In the genomic region with DNA sequence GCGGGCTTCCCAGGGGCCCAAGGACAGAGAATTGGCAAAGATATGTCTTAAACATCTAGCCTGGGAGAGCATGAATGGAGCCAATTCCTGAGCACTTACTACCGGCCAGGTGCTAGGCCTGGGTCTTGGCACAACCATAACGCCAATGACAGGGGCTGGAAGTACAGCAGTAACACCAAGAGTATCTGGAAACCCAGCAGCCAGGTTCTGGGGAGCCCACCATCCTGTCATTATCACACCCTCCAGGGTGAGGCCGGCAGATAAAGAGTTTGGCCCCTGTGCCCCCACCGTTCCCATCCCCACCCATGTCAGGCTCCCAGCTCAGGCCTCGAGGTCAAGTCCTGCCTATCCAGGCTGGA, we compare ENCODE assay signal across 11 cellular contexts. TPM values are rescaled to one million over a fixed set of nuclear protein-coding genes. Genes with fewer than 3 reads are reported as not detected.
DNase-seq lines count a peak whose midpoint lies in the region; ATAC-seq and TF ChIP-seq lines count a peak whose summit lies in the region.
"Had no signal": no experiment of that assay in that cellular context is flagged by ENCODE, and none has a peak within 500 bp of the region (broad histone marks: within the 10 kb centered on the region; RNA-seq: fewer than 3 reads in every experiment).

No MANE protein-coding gene starts in this region.

- peak overlapping the region; percentile 98 for H3K27ac Mint-ChIP-seq in T-helper 1 cell treated with Interleukin-12 subunit alpha and Interleukin-12 subunit beta and Interleukin-4 antibody, amounts not matched to agents 30 μg/mL and 1 μg/mL, for 36 hours

- H3K27me3 ChIP-seq in esophagus squamous epithelium = peaks cover 0 to 18% (median 0%) of the 10 kb centered on the region in 4 donors

- H3K36me3 ChIP-seq in esophagus squamous epithelium = peaks cover 2 to 15% (median 3%) of the 10 kb centered on the region in 3 donors

- H3K27ac ChIP-seq in esophagus squamous epithelium = peak overlapping the region; percentile 80 to 88 (median 86)
- peak overlapping the region; percentile 100 for H3K27ac ChIP-seq in substantia nigra (ENCODE audit: low read depth, low read length, poor library complexity, severe bottlenecking)

- peak overlapping the region; percentile 90 for H3K4me3 Mint-ChIP-seq in activated T-cell treated with anti-CD3 and anti-CD28 coated beads, Interleukin-2, amount 50 U/mL, for 4 hours
- peak overlapping the region; percentile 98 for H3K4me3 Mint-ChIP-seq in T-helper 1 cell treated with Interleukin-12 subunit alpha and Interleukin-12 subunit beta and Interleukin-4 antibody, amounts not matched to agents 30 μg/mL and 1 μg/mL, for 36 hours

- H3K9me3 ChIP-seq in esophagus squamous epithelium = no peaks in the 10 kb centered on the region

- intact Hi-C loops in esophagus squamous epithelium (cut with DNase I) = no loop called here

- peaks cover 64 to 96% (median 73%) of the 10 kb centered on the region in 3 donors for H3K4me1 ChIP-seq in esophagus squamous epithelium

- peaks cover 74% of the 10 kb centered on the region for H3K4me1 Mint-ChIP-seq in activated T-cell treated with anti-CD3 and anti-CD28 coated beads, Interleukin-2, amount 50 U/mL, for 4 hours (ENCODE audit: low read depth)
- H3K4me1 Mint-ChIP-seq in T-helper 1 cell treated with Interleukin-12 subunit alpha and Interleukin-12 subunit beta and Interleukin-4 antibody, amounts not matched to agents 30 μg/mL and 1 μg/mL, for 36 hours (ENCODE audit: low read depth) = peaks cover 43% of the 10 kb centered on the region

- no peaks in the 10 kb centered on the region for H3K9me3 Mint-ChIP-seq in activated T-cell treated with anti-CD3 and anti-CD28 coated beads, Interleukin-2, amount 50 U/mL, for 4 hours
- H3K9me3 Mint-ChIP-seq in T-helper 1 cell treated with Interleukin-12 subunit alpha and Interleukin-12 subunit beta and Interleukin-4 antibody, amounts not matched to agents 30 μg/mL and 1 μg/mL, for 36 hours = no peaks in the 10 kb centered on the region

- TF ChIP-seq CTCF in esophagus squamous epithelium (IDR thresholded peaks at IDR 0.05) = no peak

- H3K36me3 Mint-ChIP-seq in activated T-cell treated with anti-CD3 and anti-CD28 coated beads, Interleukin-2, amount 50 U/mL, for 4 hours (ENCODE audit: insufficient read depth) = peaks cover 10% of the 10 kb centered on the region
- peaks cover 44% of the 10 kb centered on the region for H3K36me3 Mint-ChIP-seq in T-helper 1 cell treated with Interleukin-12 subunit alpha and Interleukin-12 subunit beta and Interleukin-4 antibody, amounts not matched to agents 30 μg/mL and 1 μg/mL, for 36 hours (ENCODE audit: low read depth)

- TF ChIP-seq POLR2A in esophagus squamous epithelium (IDR thresholded peaks at IDR 0.05) = no peak

- ATAC-seq in activated T-cell treated with anti-CD3 and anti-CD28 coated beads, Interleukin-2, amount 50 U/mL, for 4 hours = no peak
- no peak for ATAC-seq in GM19455 (IDR thresholded peaks at IDR 0.05; ENCODE audit: unreplicated experiment)
- no peak for ATAC-seq in HG02981 (IDR thresholded peaks at IDR 0.05; ENCODE audit: unreplicated experiment)

- WGBS in esophagus squamous epithelium, 2 donors = 24 to 47% methylated on average over 3 of the region's 6 CpGs

- H3K4me3 ChIP-seq in esophagus squamous epithelium = peak overlapping the region in 2 of 4 donors; percentile 50 to 67

- DNase-seq in activated T-cell treated with anti-CD3 and anti-CD28 coated beads, Interleukin-2, amount 50 U/mL, for 4 hours = no peak
- DNase-seq in activated T-cell treated with anti-CD3 and anti-CD28 coated beads for 4 hours = no peak
- no peak for DNase-seq in esophagus squamous epithelium (lab: John Stamatoyannopoulos, UW)
- peak in 1 of 49 donors; percentile 59 for DNase-seq in substantia nigra (lab: John Stamatoyannopoulos, UW)
- no peak for DNase-seq in cerebellar nuclear complex (lab: John Stamatoyannopoulos, UW)
- DNase-seq: NCI-H526 had no signal

- H3K27me3 Mint-ChIP-seq in activated T-cell treated with anti-CD3 and anti-CD28 coated beads, Interleukin-2, amount 50 U/mL, for 4 hours (ENCODE audit: low read depth) = no peaks in the 10 kb centered on the region
- no peaks in the 10 kb centered on the region for H3K27me3 Mint-ChIP-seq in T-helper 1 cell treated with Interleukin-12 subunit alpha and Interleukin-12 subunit beta and Interleukin-4 antibody, amounts not matched to agents 30 μg/mL and 1 μg/mL, for 36 hours (ENCODE audit: low read depth)

RNA-seq across cellular contexts. Expression of gene TMC8, which starts 0.5 kb away (rescaled TPM):
- 10 to 100 TPM; 46.9 to 69.4 (median 61.7) TPM for total RNA-seq in activated T-cell treated with anti-CD3 and anti-CD28 coated beads, Interleukin-2, amount 50 U/mL, for 4 hours
- 1 to 10 TPM in 3 of 4 donors, under 1 TPM in 1; 1.00 to 5.7 (median 1.5) TPM for total RNA-seq in esophagus squamous epithelium

RNA-seq across cellular contexts. Expression of gene TMC6, which starts 1.5 kb away (rescaled TPM):
- total RNA-seq in activated T-cell treated with anti-CD3 and anti-CD28 coated beads, Interleukin-2, amount 50 U/mL, for 4 hours = 10 to 100 TPM; 79.1 to 87.1 (median 81.5) TPM
- total RNA-seq in esophagus squamous epithelium = 10 to 100 TPM; 13.3 to 39.6 (median 32.2) TPM

RNA-seq across cellular contexts. Expression of gene C17orf99, which starts 16.1 kb away (rescaled TPM):
- total RNA-seq in activated T-cell treated with anti-CD3 and anti-CD28 coated beads, Interleukin-2, amount 50 U/mL, for 4 hours = not detected
- total RNA-seq in esophagus squamous epithelium = under 1 TPM in 2 of 4 donors, not detected in 2; 0.19 to 0.21 TPM
- total RNA-seq: glomerular endothelial cell, posterior vena cava had no signal

RNA-seq across cellular contexts. Expression of gene SYNGR2, which starts 38.3 kb away (rescaled TPM):
- total RNA-seq in activated T-cell treated with anti-CD3 and anti-CD28 coated beads, Interleukin-2, amount 50 U/mL, for 4 hours = 100 to 1,000 TPM; 192 to 224 (median 196) TPM
- total RNA-seq in esophagus squamous epithelium = 10 to 100 TPM; 41.2 to 93.9 (median 75.7) TPM

RNA-seq across cellular contexts. Expression of gene TK1, which starts 56.8 kb away (rescaled TPM):
- 10 to 100 TPM; 23.0 to 30.3 (median 26.8) TPM for total RNA-seq in activated T-cell treated with anti-CD3 and anti-CD28 coated beads, Interleukin-2, amount 50 U/mL, for 4 hours
- total RNA-seq in esophagus squamous epithelium = 10 to 100 TPM; 11.3 to 57.7 (median 34.3) TPM

Comparison
In these comparisons a context has a peak if more than half of its experiments do, and no peak if none do; other contexts are left out.
1. RNA of gene TMC8, which starts 0.5 kb away (total RNA-seq): 46.9 to 69.4 TPM in activated T-cell treated with anti-CD3 and anti-CD28 coated beads, Interleukin-2, amount 50 U/mL, for 4 hours; 1.00 to 5.7 TPM in esophagus squamous epithelium; every median in the first group is over 4 times any median in the second.